In genomic region chr12:68745904-68746571, GRCh38 we compare ENCODE assay signal across 1 cellular context.
TF ChIP-seq lines count a peak whose summit lies in the region.

TSS of gene SLC35E3 (plus strand) at chr12:68746176. CDS start at chr12:68746378, 202 bp downstream.

TF ChIP-seq in GM12878, 131 proteins besides CTCF, POLR2A, EP300 and RAD21 (continued from another document):
- no peak for TF ChIP-seq ZNF592 (IDR thresholded peaks at IDR 0.05)
- no peak for TF ChIP-seq BMI1 (IDR thresholded peaks at IDR 0.05; ENCODE audit: borderline replicate concordance)
- no peak for TF ChIP-seq GATAD2B (conservative IDR thresholded peaks at IDR 0.05; ENCODE audit: low read depth)
- no peak for TF ChIP-seq MEF2A (IDR thresholded peaks at IDR 0.05; ENCODE audit: insufficient read depth, low read depth, low read length)
- TF ChIP-seq CHD4 (IDR thresholded peaks at IDR 0.05), result no peak
- no peak for TF ChIP-seq ZBTB33 (IDR thresholded peaks at IDR 0.05)
- TF ChIP-seq EED (IDR thresholded peaks at IDR 0.05; ENCODE audit: low read depth), result no peak
- peak; percentile 72; the same call in 1 of the 2 replicates for TF ChIP-seq ZBTB40 (IDR thresholded peaks at IDR 0.05; ENCODE audit: borderline replicate concordance)
- TF ChIP-seq PBX3 (IDR thresholded peaks at IDR 0.05; ENCODE audit: insufficient replicate concordance, low read depth, low read length), result peak; percentile 12
- TF ChIP-seq TCF12 (IDR thresholded peaks at IDR 0.05; ENCODE audit: low read depth, low read length), result peak; percentile 50; the same call in 1 of the 2 replicates
- TF ChIP-seq NR2C1 (IDR thresholded peaks at IDR 0.05), result peak; percentile 45; the same call in 1 of the 2 replicates
- no peak for TF ChIP-seq ZZZ3 (IDR thresholded peaks at IDR 0.05; ENCODE audit: control insufficient read depth, insufficient read length, low read depth)
- TF ChIP-seq BCLAF1 (IDR thresholded peaks at IDR 0.05), result no peak
- TF ChIP-seq POLR2AphosphoS2 (IDR thresholded peaks at IDR 0.05; ENCODE audit: low read depth, low read length), result peak; percentile 77; the same call in 1 of the 2 replicates
- TF ChIP-seq SRF (IDR thresholded peaks at IDR 0.05; ENCODE audit: low read depth in 2 of 2, low read length in 2 of 2), result 0 out of 4 replicates have a peak, but pooled peaks of 1 of the 2 experiments have one; percentile 15
- TF ChIP-seq YBX1 (IDR thresholded peaks at IDR 0.05), result no peak
- TF ChIP-seq SPI1 (IDR thresholded peaks at IDR 0.05; ENCODE audit: borderline replicate concordance, insufficient read depth, low read depth, low read length), result no peak
- no peak for TF ChIP-seq TCF7 (IDR thresholded peaks at IDR 0.05; ENCODE audit: borderline replicate concordance)
- no peak for TF ChIP-seq TCF3 (IDR thresholded peaks at IDR 0.05; ENCODE audit: borderline replicate concordance, insufficient read depth, low read depth, low read length)
- no peak for TF ChIP-seq SUPT20H (IDR thresholded peaks at IDR 0.05; ENCODE audit: borderline replicate concordance, control insufficient read depth, low read depth, low read length)
- no peak; the same call in 1 of the 2 replicates for TF ChIP-seq CBFB (IDR thresholded peaks at IDR 0.05; ENCODE audit: low read depth)
- TF ChIP-seq HSF1 (IDR thresholded peaks at IDR 0.05; ENCODE audit: low read depth, low read length), result no peak
- TF ChIP-seq MAX (IDR thresholded peaks at IDR 0.05; ENCODE audit: low read depth, low read length), result peak; percentile 89
- no peak for TF ChIP-seq PAX8 (IDR thresholded peaks at IDR 0.05)
- TF ChIP-seq HDGF (IDR thresholded peaks at IDR 0.05), result 0 out of 2 replicates have a peak, but pooled peaks have one; percentile 49
- TF ChIP-seq ZNF384 (IDR thresholded peaks at IDR 0.05; ENCODE audit: borderline replicate concordance, low read depth, low read length), result no peak
- no peak for TF ChIP-seq SP1 (IDR thresholded peaks at IDR 0.05; ENCODE audit: low read depth, low read length)
- TF ChIP-seq E4F1 (IDR thresholded peaks at IDR 0.05; ENCODE audit: borderline replicate concordance, partially characterized antibody), result no peak
- no peak for TF ChIP-seq NFIC (IDR thresholded peaks at IDR 0.05; ENCODE audit: low read depth, low read length)
- TF ChIP-seq ZNF217 (IDR thresholded peaks at IDR 0.05), result no peak
- TF ChIP-seq NR2F1 (conservative IDR thresholded peaks at IDR 0.05), result peak; percentile 65; the same call in 1 of the 2 replicates
- no peak for TF ChIP-seq FOXK2 (IDR thresholded peaks at IDR 0.05)
- TF ChIP-seq CHD1 (IDR thresholded peaks at IDR 0.05; ENCODE audit: low read depth, low read length), result no peak
- TF ChIP-seq MTA2 (IDR thresholded peaks at IDR 0.05; ENCODE audit: low read depth), result no peak
- no peak for TF ChIP-seq ASH2L (IDR thresholded peaks at IDR 0.05; ENCODE audit: borderline replicate concordance, low read depth)
- no peak for TF ChIP-seq CBX5 (IDR thresholded peaks at IDR 0.05; ENCODE audit: low read depth)
- no peak for TF ChIP-seq FOXM1 (IDR thresholded peaks at IDR 0.05; ENCODE audit: low read depth, low read length)
- no peak for TF ChIP-seq SREBF2 (IDR thresholded peaks at IDR 0.05; ENCODE audit: low read length)
- no peak; a peak in 1 of 4 replicates for TF ChIP-seq IKZF2 (IDR thresholded peaks at IDR 0.05)
- TF ChIP-seq KDM1A (IDR thresholded peaks at IDR 0.05; ENCODE audit: borderline replicate concordance), result no peak
- no peak; the same call in 1 of the 2 replicates for TF ChIP-seq MTA3 (IDR thresholded peaks at IDR 0.05; ENCODE audit: borderline replicate concordance, low read length)
- TF ChIP-seq SMARCA5 (IDR thresholded peaks at IDR 0.05), result peak; percentile 40; the same call in 1 of the 2 replicates
- TF ChIP-seq ELK1 (IDR thresholded peaks at IDR 0.05; ENCODE audit: low read depth, low read length), result no peak
- peak; percentile 52 for TF ChIP-seq RELA (IDR thresholded peaks at IDR 0.05; ENCODE audit: borderline replicate concordance, partially characterized antibody)
TF ChIP-seq in GM12878: peak in this region for 40.
